ENCODE assay signal across 9 cellular contexts in genomic region chr1:64861611-64862010, GRCh38.
A peak's percentile ranks its signal among the peaks of the same experiment; 100 is the strongest.
DNase-seq lines count a peak whose midpoint lies in the region; ATAC-seq, FAIRE-seq and TF ChIP-seq lines count a peak whose summit lies in the region.
"Had no signal": no experiment of that assay in that cellular context is flagged by ENCODE, and none has a peak within 500 bp of the region (broad histone marks: within the 10 kb centered on the region; RNA-seq: fewer than 3 reads in every experiment).

No MANE protein-coding gene starts in this region.

- H3K27ac ChIP-seq in heart right ventricle: no peak overlapping the region
- no peak overlapping the region for H3K27ac ChIP-seq in small intestine (ENCODE audit: low read depth in 1 of 2, low read length in 1 of 2)
- H3K27ac ChIP-seq in sigmoid colon: no peak overlapping the region
- H3K27ac ChIP-seq: 22Rv1 had no signal

- H3K27me3 ChIP-seq in heart right ventricle (no peaks in the 10 kb centered on the region), small intestine (ENCODE audit: control insufficient read depth in 2 of 2, insufficient read depth in 2 of 2, low read length in 2 of 2) (no peaks in the 10 kb centered on the region), sigmoid colon (no peaks in the 10 kb centered on the region)

- H3K36me3 ChIP-seq in heart right ventricle: peaks cover 0 to 92% (median 32%) of the 10 kb centered on the region in 9 donors
- peaks cover 10 to 16% of the 10 kb centered on the region in 2 donors for H3K36me3 ChIP-seq in small intestine (ENCODE audit: control insufficient read depth in 2 of 2, insufficient read depth in 2 of 2, low read length in 2 of 2)
- peaks cover 0 to 88% (median 24%) of the 10 kb centered on the region in 4 donors for H3K36me3 ChIP-seq in sigmoid colon

- peak; percentile 78 for ATAC-seq in SK-N-SH treated with all-trans-retinoic acid at 6 μM for 48 hours
- ATAC-seq in heart right ventricle: peak in 7 of 8 donors; percentile 46 to 69 (median 60)

- TF ChIP-seq EP300 in sigmoid colon (IDR thresholded peaks at IDR 0.05): no peak

- intact Hi-C loops in heart right ventricle (cut with DNase I) (loop anchor here in 6 of 10 donors (5.0 to 10.0 kb wide), 6 partner anchors 103 to 216 kb away; partner anchors contain the start of gene JAK1 (in 2 of the 6)), sigmoid colon (cut with DNase I) (no loop called here)

- peaks cover 0 to 32% (median 19%) of the 10 kb centered on the region in 9 donors for H3K4me1 ChIP-seq in heart right ventricle
- H3K4me1 ChIP-seq in small intestine (ENCODE audit: control insufficient read depth in 2 of 2, insufficient read depth in 1 of 2, low read depth in 1 of 2, low read length in 1 of 2): peaks cover 0 to 3% of the 10 kb centered on the region in 2 donors
- peaks cover 0 to 3% (median 2%) of the 10 kb centered on the region in 4 donors for H3K4me1 ChIP-seq in sigmoid colon

- TF ChIP-seq POLR2A in sigmoid colon (IDR thresholded peaks at IDR 0.05): no peak

- 63 to 68% methylated on average over 4 of the region's 4 CpGs for WGBS in heart right ventricle, 2 donors
- 51 to 57% (median 57%) methylated on average over 4 of the region's 4 CpGs for WGBS in small intestine, 3 donors
- 53 to 54% methylated on average over 4 of the region's 4 CpGs for WGBS in sigmoid colon, 2 donors

- DNase-seq in DMS 273 (lab: John Stamatoyannopoulos, UW; ENCODE audit: unreplicated experiment): peak; percentile 27
- DNase-seq in DMS 273 treated with DMSO at 0.1 percent for 48 hours (lab: John Stamatoyannopoulos, UW): no peak
- DNase-seq in heart right ventricle: peak in 1 of 2 donors; percentile 22
- peak; percentile 25 for DNase-seq in small intestine
- DNase-seq in NCI-H2107 treated with DMSO at 0.1 percent for 48 hours (lab: John Stamatoyannopoulos, UW; ENCODE audit: unreplicated experiment): no peak
- no peak for DNase-seq in NCI-H187 (lab: John Stamatoyannopoulos, UW)
- DNase-seq in sigmoid colon: no peak

- H3K4me3 ChIP-seq in heart right ventricle: no peak overlapping the region
- H3K4me3 ChIP-seq in small intestine (ENCODE audit: low read depth in 1 of 2, low read length in 2 of 2): no peak overlapping the region
- H3K4me3 ChIP-seq in sigmoid colon: no peak overlapping the region

- FAIRE-seq in small intestine (lab: Jason Lieb, UNC): no peak

- no peaks in the 10 kb centered on the region for H3K9me3 ChIP-seq in heart right ventricle
- no peaks in the 10 kb centered on the region for H3K9me3 ChIP-seq in small intestine (ENCODE audit: control insufficient read depth, low read depth)
- no peaks in the 10 kb centered on the region for H3K9me3 ChIP-seq in sigmoid colon

- TF ChIP-seq CTCF in heart right ventricle (IDR thresholded peaks at IDR 0.05) (peak in 7 of 9 donors; percentile 14 to 55 (median 45)), sigmoid colon (IDR thresholded peaks at IDR 0.05) (peak in 1 of 4 experiments; percentile 10)

TF ChIP-seq in SK-N-SH treated with all-trans-retinoic acid at 6 μM for 48 hours, 23 proteins besides CTCF, POLR2A, EP300 and RAD21:
- TF ChIP-seq, protein P1, sequence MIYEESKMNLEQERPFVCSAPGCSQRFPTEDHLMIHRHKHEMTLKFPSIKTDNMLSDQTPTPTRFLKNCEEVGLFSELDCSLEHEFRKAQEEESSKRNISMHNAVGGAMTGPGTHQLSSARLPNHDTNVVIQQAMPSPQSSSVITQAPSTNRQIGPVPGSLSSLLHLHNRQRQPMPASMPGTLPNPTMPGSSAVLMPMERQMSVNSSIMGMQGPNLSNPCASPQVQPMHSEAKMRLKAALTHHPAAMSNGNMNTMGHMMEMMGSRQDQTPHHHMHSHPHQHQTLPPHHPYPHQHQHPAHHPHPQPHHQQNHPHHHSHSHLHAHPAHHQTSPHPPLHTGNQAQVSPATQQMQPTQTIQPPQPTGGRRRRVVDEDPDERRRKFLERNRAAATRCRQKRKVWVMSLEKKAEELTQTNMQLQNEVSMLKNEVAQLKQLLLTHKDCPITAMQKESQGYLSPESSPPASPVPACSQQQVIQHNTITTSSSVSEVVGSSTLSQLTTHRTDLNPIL (CRISPR knock-in tag; IDR thresholded peaks at IDR 0.05; ENCODE audit: low read depth): no peak
- TF ChIP-seq ZFP30 (CRISPR knock-in tag; IDR thresholded peaks at IDR 0.05) (no peak), ZNF8 (CRISPR knock-in tag; IDR thresholded peaks at IDR 0.05) (no peak)

Comparison
In these comparisons a context has a peak if more than half of its experiments do, and no peak if none do; other contexts are left out.
1. DNase-seq: peak in DMS 273 (single experiment) and small intestine (single experiment); none in DMS 273 treated with DMSO at 0.1 percent for 48 hours (single experiment), NCI-H2107 treated with DMSO at 0.1 percent for 48 hours (single experiment), NCI-H187 (0 of 2) and sigmoid colon (single experiment).